33 cellular contexts compared by ENCODE assay signal in the genomic region with DNA sequence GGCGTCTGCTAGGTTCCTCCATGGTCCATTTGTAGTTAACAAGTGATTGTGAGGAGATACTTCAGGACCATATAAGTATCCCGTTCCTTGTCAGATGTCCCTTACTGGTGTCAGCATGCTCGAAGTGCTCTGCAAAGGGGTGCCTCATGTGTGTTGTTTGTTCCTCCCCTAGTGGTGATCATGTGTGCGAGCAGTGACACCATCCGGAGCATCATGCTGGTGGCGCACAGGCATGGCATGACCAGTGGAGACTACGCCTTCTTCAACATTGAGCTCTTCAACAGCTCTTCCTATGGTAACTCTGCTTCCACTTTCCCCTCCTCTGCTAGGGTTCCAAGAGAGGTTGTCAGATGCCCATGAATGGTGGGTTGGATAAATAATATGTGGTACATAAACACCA. TPM values are rescaled to one million over a fixed set of nuclear protein-coding genes. Genes with fewer than 3 reads are reported as not detected.
"Had no signal": no experiment of that assay in that cellular context is flagged by ENCODE, and none has a peak within 500 bp of the region (broad histone marks: within the 10 kb centered on the region; RNA-seq: fewer than 3 reads in every experiment).

No MANE protein-coding gene starts in this region.

- ATAC-seq: activated CD4-positive, CD25-positive, alpha-beta regulatory T cell treated with anti-CD3 and anti-CD28 coated beads, Interleukin-2, amount 50 U/mL, for 24 hours; left colon; sciatic nerve; stimulated activated effector memory CD8-positive, alpha-beta T cell treated with anti-CD3 and anti-CD28 coated beads, Interleukin-12 subunit alpha, Interleukin-12 subunit beta, amount 100 ng/mL, for 72 hours had no signal

- H3K4me3 Mint-ChIP-seq: activated T-helper 1 cell treated with anti-CD3 and anti-CD28 coated beads, Interleukin-12 subunit alpha, Interleukin-12 subunit beta, Interleukin-2, Interleukin-4 antibody, amounts not matched to agents 30 ng/mL and 10 ng/mL and 1 ng/mL, durations not matched to agents 14 hours and 24 hours and 36 hours; central memory CD8-positive, alpha-beta T cell; dendritic cell treated with granulocyte-macrophage colony-stimulating factor and Interleukin-4, amounts not matched to agents 40 ng/mL and 50 ng/mL, for 4 days; immature natural killer cell; mesothelial cell of epicardium; naive B cell; nephron progenitor cell; stimulated activated effector memory CD8-positive, alpha-beta T cell treated with anti-CD3 and anti-CD28 coated beads, Interleukin-12 subunit alpha, Interleukin-12 subunit beta, amount 100 ng/mL, for 72 hours; stimulated activated naive CD8-positive, alpha-beta T cell treated with anti-CD3 and anti-CD28 coated beads, Interleukin-15, Interleukin-2, amounts not matched to agents 100 ng/mL and 50 ng/mL, for 24 hours; T-helper 1 cell treated with Interleukin-12 subunit alpha and Interleukin-12 subunit beta and Interleukin-4 antibody, amounts not matched to agents 30 μg/mL and 1 μg/mL, for 36 hours had no signal

- H3K9me3 Mint-ChIP-seq: activated T-helper 1 cell treated with anti-CD3 and anti-CD28 coated beads, Interleukin-12 subunit alpha, Interleukin-12 subunit beta, Interleukin-2, Interleukin-4 antibody, amounts not matched to agents 30 ng/mL and 10 ng/mL and 1 ng/mL, durations not matched to agents 14 hours and 24 hours and 36 hours; dendritic cell treated with granulocyte-macrophage colony-stimulating factor and Interleukin-4, amounts not matched to agents 40 ng/mL and 50 ng/mL, for 4 days; T-helper 1 cell treated with Interleukin-12 subunit alpha and Interleukin-12 subunit beta and Interleukin-4 antibody, amounts not matched to agents 30 μg/mL and 1 μg/mL, for 36 hours had no signal

- H3K9me3 ChIP-seq: neutrophil, prostate gland, thoracic aorta, upper lobe of left lung had no signal

- H3K27me3 ChIP-seq: neutrophil, upper lobe of left lung had no signal

- H3K27ac ChIP-seq: neutrophil, prostate gland, skin epidermis, thoracic aorta, WERI-Rb-1 had no signal

- H3K36me3 ChIP-seq: neutrophil, prostate gland, upper lobe of left lung, WERI-Rb-1 had no signal

- H3K27ac Mint-ChIP-seq: activated T-helper 1 cell treated with anti-CD3 and anti-CD28 coated beads, Interleukin-12 subunit alpha, Interleukin-12 subunit beta, Interleukin-2, Interleukin-4 antibody, amounts not matched to agents 30 ng/mL and 10 ng/mL and 1 ng/mL, durations not matched to agents 14 hours and 24 hours and 36 hours; dendritic cell treated with granulocyte-macrophage colony-stimulating factor and Interleukin-4, amounts not matched to agents 40 ng/mL and 50 ng/mL, for 4 days; immature natural killer cell; mesothelial cell of epicardium; nephron progenitor cell; stimulated activated effector memory CD8-positive, alpha-beta T cell treated with anti-CD3 and anti-CD28 coated beads, Interleukin-12 subunit alpha, Interleukin-12 subunit beta, amount 100 ng/mL, for 72 hours; stimulated activated naive CD8-positive, alpha-beta T cell treated with anti-CD3 and anti-CD28 coated beads, Interleukin-15, Interleukin-2, amounts not matched to agents 100 ng/mL and 50 ng/mL, for 24 hours; T-helper 1 cell treated with Interleukin-12 subunit alpha and Interleukin-12 subunit beta and Interleukin-4 antibody, amounts not matched to agents 30 μg/mL and 1 μg/mL, for 36 hours had no signal

- H3K4me3 ChIP-seq: prostate gland, skin epidermis, thoracic aorta, upper lobe of left lung had no signal

- FAIRE-seq: astrocyte, kidney had no signal

- DNase-seq: activated CD4-positive, alpha-beta T cell treated with anti-CD3 and anti-CD28 coated beads for 48 hours; activated CD4-positive, alpha-beta T cell treated with anti-CD3 and anti-CD28 coated beads, Interleukin-2, amount 50 U/mL, for 48 hours; activated CD8-positive, alpha-beta memory T cell treated with anti-CD3 and anti-CD28 coated beads for 24 hours; activated effector memory CD4-positive, alpha-beta T cell treated with anti-CD3 and anti-CD28 coated beads, Interleukin-2, amount 50 U/mL, for 16 hours; activated naive CD4-positive, alpha-beta T cell treated with anti-CD3 and anti-CD28 coated beads, Interleukin-2, amount 50 U/mL, for 16 hours; amniotic stem cell; head of caudate nucleus; hypothalamus; immature natural killer cell; kidney; left colon; mammary epithelial cell; naive B cell; nephron progenitor cell; retina; stimulated activated CD4-positive, alpha-beta T cell treated with anti-CD3 and anti-CD28 coated beads, Interleukin-4, amount 100 ng/mL, for 24 hours; T-helper 9 cell; upper lobe of left lung; WERI-Rb-1 had no signal

- H3K36me3 Mint-ChIP-seq: mesothelial cell of epicardium; stimulated activated effector memory CD8-positive, alpha-beta T cell treated with anti-CD3 and anti-CD28 coated beads, Interleukin-12 subunit alpha, Interleukin-12 subunit beta, amount 100 ng/mL, for 72 hours had no signal

- H3K27me3 Mint-ChIP-seq: dendritic cell treated with granulocyte-macrophage colony-stimulating factor and Interleukin-4, amounts not matched to agents 40 ng/mL and 50 ng/mL, for 4 days had no signal

- H3K4me1 Mint-ChIP-seq: central memory CD8-positive, alpha-beta T cell; mesothelial cell of epicardium; nephron progenitor cell; stimulated activated effector memory CD8-positive, alpha-beta T cell treated with anti-CD3 and anti-CD28 coated beads, Interleukin-12 subunit alpha, Interleukin-12 subunit beta, amount 100 ng/mL, for 72 hours had no signal

- H3K4me1 ChIP-seq: prostate gland had no signal

RNA-seq across cellular contexts. Expression of a gene that starts 13.4 kb away (rescaled TPM):
- total RNA-seq: activated T-helper 1 cell treated with anti-CD3 and anti-CD28 coated beads, Interleukin-12 subunit alpha, Interleukin-12 subunit beta, Interleukin-2, Interleukin-4 antibody, amounts not matched to agents 30 ng/mL and 10 ng/mL and 1 ng/mL, durations not matched to agents 14 hours and 24 hours and 36 hours had no signal
